Comparison of ENCODE assay signal across 12 cellular contexts in genomic region chr17:77696720-77697460, GRCh38.
A peak's percentile ranks its signal among the peaks of the same experiment; 100 is the strongest.
DNase-seq lines count a peak whose midpoint lies in the region; ATAC-seq, FAIRE-seq and TF ChIP-seq lines count a peak whose summit lies in the region.
"Had no signal": no experiment of that assay in that cellular context is flagged by ENCODE, and none has a peak within 500 bp of the region (broad histone marks: within the 10 kb centered on the region; RNA-seq: fewer than 3 reads in every experiment).

No MANE protein-coding gene starts in this region.

- H3K27ac ChIP-seq in CD4-positive, alpha-beta memory T cell (ENCODE audit: low read depth, low read length): no peak overlapping the region
- H3K27ac ChIP-seq in HUES64 (ENCODE audit: low read depth, low read length) (no peak overlapping the region), gastroesophageal sphincter (peak overlapping the region in 1 of 4 donors; percentile 14), lower lobe of right lung (no peak overlapping the region)
- H3K27ac ChIP-seq: ascending aorta, PC-9 had no signal

- no peak for DNase-seq in CD4-positive, alpha-beta memory T cell
- peak in 1 of 10 donors; percentile 42 for DNase-seq in naive thymus-derived CD8-positive, alpha-beta T cell
- DNase-seq in HTR-8/SVneo (ENCODE audit: insufficient read length, low spot score): no peak
- no peak for DNase-seq in lower lobe of right lung
- DNase-seq in GM19240 (ENCODE audit: insufficient read length, low spot score): no peak
- DNase-seq: CD4-positive, CD25-positive, alpha-beta regulatory T cell; PC-9 had no signal

- TF ChIP-seq CTCF in gastroesophageal sphincter (IDR thresholded peaks at IDR 0.05) (no peak), lower lobe of right lung (IDR thresholded peaks at IDR 0.05) (no peak)

- ATAC-seq in gastroesophageal sphincter (peak; percentile 18), lower lobe of right lung (no peak), GM18907 (IDR thresholded peaks at IDR 0.05; ENCODE audit: unreplicated experiment) (no peak)
- peak in 1 of 2 donors; percentile 30 for ATAC-seq in naive thymus-derived CD8-positive, alpha-beta T cell

- H3K36me3 Mint-ChIP-seq in CD4-positive, alpha-beta memory T cell: no peaks in the 10 kb centered on the region
- H3K36me3 Mint-ChIP-seq in naive thymus-derived CD8-positive, alpha-beta T cell: peaks cover 0 to 5% (median 0%) of the 10 kb centered on the region in 3 donors
- H3K36me3 Mint-ChIP-seq: CD4-positive, CD25-positive, alpha-beta regulatory T cell had no signal

- no peaks in the 10 kb centered on the region for H3K36me3 ChIP-seq in CD4-positive, alpha-beta memory T cell (ENCODE audit: insufficient read depth, low read length)
- H3K36me3 ChIP-seq in HUES64 (ENCODE audit: insufficient read depth, low read length): no peaks in the 10 kb centered on the region
- no peaks in the 10 kb centered on the region for H3K36me3 ChIP-seq in gastroesophageal sphincter
- no peaks in the 10 kb centered on the region for H3K36me3 ChIP-seq in lower lobe of right lung
- H3K36me3 ChIP-seq: ascending aorta had no signal

- intact Hi-C loops in CD4-positive, alpha-beta memory T cell (cut with micrococcal nuclease): loop anchor here (10.0 kb wide), 1 partner anchor 52 kb away; no protein-coding TSS in a partner anchor
- intact Hi-C loops in lower lobe of right lung (cut with DNase I): no loop called here

- no peak for TF ChIP-seq POLR2A in gastroesophageal sphincter (IDR thresholded peaks at IDR 0.05)

- H3K4me1 ChIP-seq in CD4-positive, alpha-beta memory T cell (ENCODE audit: insufficient read depth, low read length): peaks cover 11% of the 10 kb centered on the region
- peaks cover 7% of the 10 kb centered on the region; the same call in 1 of the 2 replicates for H3K4me1 ChIP-seq in HUES64 (ENCODE audit: insufficient read depth, low read length)
- peaks cover 0 to 29% (median 15%) of the 10 kb centered on the region in 3 donors for H3K4me1 ChIP-seq in gastroesophageal sphincter
- no peaks in the 10 kb centered on the region for H3K4me1 ChIP-seq in lower lobe of right lung

- POLR2A ChIA-PET in CD4-positive, alpha-beta memory T cell (lab: Charles Lee; ENCODE audit: partially characterized antibody): no interaction called here
- POLR2A ChIA-PET in naive thymus-derived CD8-positive, alpha-beta T cell (lab: Charles Lee): interaction anchor here (0.6 kb wide), 1 partner anchor 829 kb away, joined by 3 read pairs; the partner anchor contains the start of gene MGAT5B

- FAIRE-seq in HTR-8/SVneo (lab: Jason Lieb, UNC): no peak
- FAIRE-seq: endothelial cell of umbilical vein had no signal

- H3K27me3 ChIP-seq in CD4-positive, alpha-beta memory T cell (ENCODE audit: insufficient read depth, low read length): no peaks in the 10 kb centered on the region
- H3K27me3 ChIP-seq in HUES64 (ENCODE audit: insufficient read depth, low read length) (peaks cover 47% of the 10 kb centered on the region), gastroesophageal sphincter (peaks cover 5% of the 10 kb centered on the region), lower lobe of right lung (ENCODE audit: low read depth) (peaks cover 49% of the 10 kb centered on the region)
- H3K27me3 ChIP-seq: ascending aorta had no signal

- H3K9me3 ChIP-seq in CD4-positive, alpha-beta memory T cell (ENCODE audit: control insufficient read depth in 1 of 2, low read length in 2 of 2): no peaks in the 10 kb centered on the region
- H3K9me3 ChIP-seq in HUES64 (ENCODE audit: insufficient read depth, low read depth, low read length): peaks cover 2% of the 10 kb centered on the region; the same call in 1 of the 2 replicates
- peaks cover 0 to 3% (median 0%) of the 10 kb centered on the region in 3 donors for H3K9me3 ChIP-seq in gastroesophageal sphincter
- H3K9me3 ChIP-seq in lower lobe of right lung: no peaks in the 10 kb centered on the region
- H3K9me3 ChIP-seq: ascending aorta had no signal

- H3K4me3 Mint-ChIP-seq in CD4-positive, alpha-beta memory T cell: peak overlapping the region in 6 of 8 donors; percentile 27 to 54 (median 46)
- peak overlapping the region in 9 of 10 donors; percentile 5 to 81 (median 70) for H3K4me3 Mint-ChIP-seq in naive thymus-derived CD8-positive, alpha-beta T cell

- CTCF ChIA-PET in CD4-positive, alpha-beta memory T cell (lab: Charles Lee; ENCODE audit: partially characterized antibody): no interaction called here

- H3K9ac ChIP-seq in HUES64 (ENCODE audit: low read depth, low read length): peak overlapping the region; percentile 46; the same call in 1 of the 2 replicates

- H3K4me3 ChIP-seq in CD4-positive, alpha-beta memory T cell (ENCODE audit: low read length in 2 of 2): no peak overlapping the region
- H3K4me3 ChIP-seq in HUES64 (ENCODE audit: low read length) (peak overlapping the region; percentile 57), gastroesophageal sphincter (peak overlapping the region in 1 of 2 donors; percentile 8), lower lobe of right lung (no peak overlapping the region)
- H3K4me3 ChIP-seq: ascending aorta, PC-9 had no signal

- peaks cover 0 to 10% (median 5%) of the 10 kb centered on the region in 8 donors for H3K9me3 Mint-ChIP-seq in CD4-positive, alpha-beta memory T cell
- H3K9me3 Mint-ChIP-seq in naive thymus-derived CD8-positive, alpha-beta T cell: peaks cover 0 to 7% (median 2%) of the 10 kb centered on the region in 9 donors

- peaks cover 12 to 43% (median 30%) of the 10 kb centered on the region in 4 donors for H3K4me1 Mint-ChIP-seq in CD4-positive, alpha-beta memory T cell
- H3K4me1 Mint-ChIP-seq in naive thymus-derived CD8-positive, alpha-beta T cell: peaks cover 13 to 36% (median 17%) of the 10 kb centered on the region in 4 donors

- peaks cover 6 to 9% of the 10 kb centered on the region in 2 donors for H3K27me3 Mint-ChIP-seq in CD4-positive, alpha-beta memory T cell
- peaks cover 0 to 13% (median 0%) of the 10 kb centered on the region in 5 donors for H3K27me3 Mint-ChIP-seq in naive thymus-derived CD8-positive, alpha-beta T cell

- no peak for TF ChIP-seq EP300 in gastroesophageal sphincter (IDR thresholded peaks at IDR 0.05)

- WGBS in HUES64: 32% methylated on average over 14 of the region's 15 CpGs
- WGBS in gastroesophageal sphincter (ENCODE audit: low coverage in 1 of 2), 2 donors: 17 to 38% methylated on average over 5 to 6 of the region's 15 CpGs

- peak overlapping the region in 2 of 7 donors; percentile 27 to 63 for H3K27ac Mint-ChIP-seq in CD4-positive, alpha-beta memory T cell
- peak overlapping the region in 4 of 10 donors; percentile 25 to 69 (median 48) for H3K27ac Mint-ChIP-seq in naive thymus-derived CD8-positive, alpha-beta T cell
